In the genomic region with DNA sequence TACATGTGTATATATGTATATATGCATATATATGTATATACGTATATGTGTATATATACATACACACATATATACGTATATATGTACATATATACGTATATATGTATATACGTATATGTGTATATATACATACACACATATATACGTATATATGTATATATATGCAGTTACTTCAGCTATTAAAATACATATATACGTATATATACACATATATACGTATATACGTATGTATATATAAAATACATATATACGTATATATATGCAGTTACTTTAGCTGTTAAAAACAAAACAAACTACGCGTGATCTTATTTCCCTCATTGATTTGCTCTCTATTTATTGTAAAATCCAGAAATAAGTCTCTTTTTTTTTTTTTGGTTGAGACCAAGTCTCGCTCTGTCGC, we compare ENCODE assay signal across 1 cellular context.
TF ChIP-seq lines count a peak whose summit lies in the region.

No MANE protein-coding gene starts in this region.

TF ChIP-seq in K562, 482 proteins besides CTCF, POLR2A, EP300 and RAD21 (continued from another document and continues in another):
- TF ChIP-seq, protein P1, sequence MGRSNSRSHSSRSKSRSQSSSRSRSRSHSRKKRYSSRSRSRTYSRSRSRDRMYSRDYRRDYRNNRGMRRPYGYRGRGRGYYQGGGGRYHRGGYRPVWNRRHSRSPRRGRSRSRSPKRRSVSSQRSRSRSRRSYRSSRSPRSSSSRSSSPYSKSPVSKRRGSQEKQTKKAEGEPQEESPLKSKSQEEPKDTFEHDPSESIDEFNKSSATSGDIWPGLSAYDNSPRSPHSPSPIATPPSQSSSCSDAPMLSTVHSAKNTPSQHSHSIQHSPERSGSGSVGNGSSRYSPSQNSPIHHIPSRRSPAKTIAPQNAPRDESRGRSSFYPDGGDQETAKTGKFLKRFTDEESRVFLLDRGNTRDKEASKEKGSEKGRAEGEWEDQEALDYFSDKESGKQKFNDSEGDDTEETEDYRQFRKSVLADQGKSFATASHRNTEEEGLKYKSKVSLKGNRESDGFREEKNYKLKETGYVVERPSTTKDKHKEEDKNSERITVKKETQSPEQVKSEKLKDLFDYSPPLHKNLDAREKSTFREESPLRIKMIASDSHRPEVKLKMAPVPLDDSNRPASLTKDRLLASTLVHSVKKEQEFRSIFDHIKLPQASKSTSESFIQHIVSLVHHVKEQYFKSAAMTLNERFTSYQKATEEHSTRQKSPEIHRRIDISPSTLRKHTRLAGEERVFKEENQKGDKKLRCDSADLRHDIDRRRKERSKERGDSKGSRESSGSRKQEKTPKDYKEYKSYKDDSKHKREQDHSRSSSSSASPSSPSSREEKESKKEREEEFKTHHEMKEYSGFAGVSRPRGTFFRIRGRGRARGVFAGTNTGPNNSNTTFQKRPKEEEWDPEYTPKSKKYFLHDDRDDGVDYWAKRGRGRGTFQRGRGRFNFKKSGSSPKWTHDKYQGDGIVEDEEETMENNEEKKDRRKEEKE (IDR thresholded peaks at IDR 0.05; ENCODE audit: borderline replicate concordance in 1 of 2, control insufficient read depth in 1 of 2, low read depth in 2 of 2, low read length in 1 of 2): no peak
- TF ChIP-seq FOXM1 (IDR thresholded peaks at IDR 0.05; ENCODE audit: low read depth) (no peak), FOXM1 (CRISPR knock-in tag; IDR thresholded peaks at IDR 0.05; ENCODE audit: low read depth) (no peak), XRCC5 (IDR thresholded peaks at IDR 0.05; ENCODE audit: low read depth, low read length) (no peak), BRD4 (IDR thresholded peaks at IDR 0.05) (no peak), ZNF134 (CRISPR knock-in tag; conservative IDR thresholded peaks at IDR 0.05) (no peak), SREBF2 (CRISPR knock-in tag; IDR thresholded peaks at IDR 0.05) (no peak), BHLHE40 (IDR thresholded peaks at IDR 0.05; ENCODE audit: low read length) (no peak), KLF13 (tag; IDR thresholded peaks at IDR 0.05; ENCODE audit: borderline replicate concordance, low read depth) (no peak), ZNF347 (CRISPR knock-in tag; IDR thresholded peaks at IDR 0.05; ENCODE audit: low read depth) (no peak), ZNF140 (CRISPR knock-in tag; IDR thresholded peaks at IDR 0.05) (peak; percentile 96), SMAD2 (IDR thresholded peaks at IDR 0.05; ENCODE audit: low read depth, low read length) (no peak), CBX1 (IDR thresholded peaks at IDR 0.05; ENCODE audit: low read depth) (no peak), ATF1 (CRISPR knock-in tag; IDR thresholded peaks at IDR 0.05) (no peak), ATF1 (tag; IDR thresholded peaks at IDR 0.05) (no peak), CEBPG (CRISPR knock-in tag; IDR thresholded peaks at IDR 0.05) (no peak), CEBPG (tag; conservative IDR thresholded peaks at IDR 0.05 in 1 of 2, IDR thresholded peaks at IDR 0.05 in 1 of 2) (peak in 1 of 2 experiments; percentile 78; a peak in 1 of 4 replicates), TSC22D4 (tag; IDR thresholded peaks at IDR 0.05) (no peak), PHTF2 (CRISPR knock-in tag; IDR thresholded peaks at IDR 0.05) (peak; percentile 72; the same call in 1 of the 2 replicates), ZNF644 (tag; IDR thresholded peaks at IDR 0.05; ENCODE audit: low read depth) (no peak), ZNF282 (CRISPR knock-in tag; IDR thresholded peaks at IDR 0.05) (no peak)
- TF ChIP-seq, protein P2, sequence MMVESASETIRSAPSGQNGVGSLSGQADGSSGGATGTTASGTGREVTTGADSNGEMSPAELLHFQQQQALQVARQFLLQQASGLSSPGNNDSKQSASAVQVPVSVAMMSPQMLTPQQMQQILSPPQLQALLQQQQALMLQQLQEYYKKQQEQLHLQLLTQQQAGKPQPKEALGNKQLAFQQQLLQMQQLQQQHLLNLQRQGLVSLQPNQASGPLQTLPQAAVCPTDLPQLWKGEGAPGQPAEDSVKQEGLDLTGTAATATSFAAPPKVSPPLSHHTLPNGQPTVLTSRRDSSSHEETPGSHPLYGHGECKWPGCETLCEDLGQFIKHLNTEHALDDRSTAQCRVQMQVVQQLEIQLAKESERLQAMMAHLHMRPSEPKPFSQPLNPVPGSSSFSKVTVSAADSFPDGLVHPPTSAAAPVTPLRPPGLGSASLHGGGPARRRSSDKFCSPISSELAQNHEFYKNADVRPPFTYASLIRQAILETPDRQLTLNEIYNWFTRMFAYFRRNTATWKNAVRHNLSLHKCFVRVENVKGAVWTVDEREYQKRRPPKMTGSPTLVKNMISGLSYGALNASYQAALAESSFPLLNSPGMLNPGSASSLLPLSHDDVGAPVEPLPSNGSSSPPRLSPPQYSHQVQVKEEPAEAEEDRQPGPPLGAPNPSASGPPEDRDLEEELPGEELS (CRISPR knock-in tag; IDR thresholded peaks at IDR 0.05; ENCODE audit: borderline replicate concordance): no peak
- TF ChIP-seq, protein P3, sequence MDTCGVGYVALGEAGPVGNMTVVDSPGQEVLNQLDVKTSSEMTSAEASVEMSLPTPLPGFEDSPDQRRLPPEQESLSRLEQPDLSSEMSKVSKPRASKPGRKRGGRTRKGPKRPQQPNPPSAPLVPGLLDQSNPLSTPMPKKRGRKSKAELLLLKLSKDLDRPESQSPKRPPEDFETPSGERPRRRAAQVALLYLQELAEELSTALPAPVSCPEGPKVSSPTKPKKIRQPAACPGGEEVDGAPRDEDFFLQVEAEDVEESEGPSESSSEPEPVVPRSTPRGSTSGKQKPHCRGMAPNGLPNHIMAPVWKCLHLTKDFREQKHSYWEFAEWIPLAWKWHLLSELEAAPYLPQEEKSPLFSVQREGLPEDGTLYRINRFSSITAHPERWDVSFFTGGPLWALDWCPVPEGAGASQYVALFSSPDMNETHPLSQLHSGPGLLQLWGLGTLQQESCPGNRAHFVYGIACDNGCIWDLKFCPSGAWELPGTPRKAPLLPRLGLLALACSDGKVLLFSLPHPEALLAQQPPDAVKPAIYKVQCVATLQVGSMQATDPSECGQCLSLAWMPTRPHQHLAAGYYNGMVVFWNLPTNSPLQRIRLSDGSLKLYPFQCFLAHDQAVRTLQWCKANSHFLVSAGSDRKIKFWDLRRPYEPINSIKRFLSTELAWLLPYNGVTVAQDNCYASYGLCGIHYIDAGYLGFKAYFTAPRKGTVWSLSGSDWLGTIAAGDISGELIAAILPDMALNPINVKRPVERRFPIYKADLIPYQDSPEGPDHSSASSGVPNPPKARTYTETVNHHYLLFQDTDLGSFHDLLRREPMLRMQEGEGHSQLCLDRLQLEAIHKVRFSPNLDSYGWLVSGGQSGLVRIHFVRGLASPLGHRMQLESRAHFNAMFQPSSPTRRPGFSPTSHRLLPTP (IDR thresholded peaks at IDR 0.05; ENCODE audit: borderline replicate concordance, extremely low read depth, insufficient read length): no peak
- TF ChIP-seq, protein P4, sequence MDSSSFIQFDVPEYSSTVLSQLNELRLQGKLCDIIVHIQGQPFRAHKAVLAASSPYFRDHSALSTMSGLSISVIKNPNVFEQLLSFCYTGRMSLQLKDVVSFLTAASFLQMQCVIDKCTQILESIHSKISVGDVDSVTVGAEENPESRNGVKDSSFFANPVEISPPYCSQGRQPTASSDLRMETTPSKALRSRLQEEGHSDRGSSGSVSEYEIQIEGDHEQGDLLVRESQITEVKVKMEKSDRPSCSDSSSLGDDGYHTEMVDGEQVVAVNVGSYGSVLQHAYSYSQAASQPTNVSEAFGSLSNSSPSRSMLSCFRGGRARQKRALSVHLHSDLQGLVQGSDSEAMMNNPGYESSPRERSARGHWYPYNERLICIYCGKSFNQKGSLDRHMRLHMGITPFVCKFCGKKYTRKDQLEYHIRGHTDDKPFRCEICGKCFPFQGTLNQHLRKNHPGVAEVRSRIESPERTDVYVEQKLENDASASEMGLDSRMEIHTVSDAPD (CRISPR knock-in tag; IDR thresholded peaks at IDR 0.05): no peak
- TF ChIP-seq, protein P5, sequence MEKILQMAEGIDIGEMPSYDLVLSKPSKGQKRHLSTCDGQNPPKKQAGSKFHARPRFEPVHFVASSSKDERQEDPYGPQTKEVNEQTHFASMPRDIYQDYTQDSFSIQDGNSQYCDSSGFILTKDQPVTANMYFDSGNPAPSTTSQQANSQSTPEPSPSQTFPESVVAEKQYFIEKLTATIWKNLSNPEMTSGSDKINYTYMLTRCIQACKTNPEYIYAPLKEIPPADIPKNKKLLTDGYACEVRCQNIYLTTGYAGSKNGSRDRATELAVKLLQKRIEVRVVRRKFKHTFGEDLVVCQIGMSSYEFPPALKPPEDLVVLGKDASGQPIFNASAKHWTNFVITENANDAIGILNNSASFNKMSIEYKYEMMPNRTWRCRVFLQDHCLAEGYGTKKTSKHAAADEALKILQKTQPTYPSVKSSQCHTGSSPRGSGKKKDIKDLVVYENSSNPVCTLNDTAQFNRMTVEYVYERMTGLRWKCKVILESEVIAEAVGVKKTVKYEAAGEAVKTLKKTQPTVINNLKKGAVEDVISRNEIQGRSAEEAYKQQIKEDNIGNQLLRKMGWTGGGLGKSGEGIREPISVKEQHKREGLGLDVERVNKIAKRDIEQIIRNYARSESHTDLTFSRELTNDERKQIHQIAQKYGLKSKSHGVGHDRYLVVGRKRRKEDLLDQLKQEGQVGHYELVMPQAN (IDR thresholded peaks at IDR 0.05; ENCODE audit: borderline replicate concordance): no peak
- TF ChIP-seq, protein P6, sequence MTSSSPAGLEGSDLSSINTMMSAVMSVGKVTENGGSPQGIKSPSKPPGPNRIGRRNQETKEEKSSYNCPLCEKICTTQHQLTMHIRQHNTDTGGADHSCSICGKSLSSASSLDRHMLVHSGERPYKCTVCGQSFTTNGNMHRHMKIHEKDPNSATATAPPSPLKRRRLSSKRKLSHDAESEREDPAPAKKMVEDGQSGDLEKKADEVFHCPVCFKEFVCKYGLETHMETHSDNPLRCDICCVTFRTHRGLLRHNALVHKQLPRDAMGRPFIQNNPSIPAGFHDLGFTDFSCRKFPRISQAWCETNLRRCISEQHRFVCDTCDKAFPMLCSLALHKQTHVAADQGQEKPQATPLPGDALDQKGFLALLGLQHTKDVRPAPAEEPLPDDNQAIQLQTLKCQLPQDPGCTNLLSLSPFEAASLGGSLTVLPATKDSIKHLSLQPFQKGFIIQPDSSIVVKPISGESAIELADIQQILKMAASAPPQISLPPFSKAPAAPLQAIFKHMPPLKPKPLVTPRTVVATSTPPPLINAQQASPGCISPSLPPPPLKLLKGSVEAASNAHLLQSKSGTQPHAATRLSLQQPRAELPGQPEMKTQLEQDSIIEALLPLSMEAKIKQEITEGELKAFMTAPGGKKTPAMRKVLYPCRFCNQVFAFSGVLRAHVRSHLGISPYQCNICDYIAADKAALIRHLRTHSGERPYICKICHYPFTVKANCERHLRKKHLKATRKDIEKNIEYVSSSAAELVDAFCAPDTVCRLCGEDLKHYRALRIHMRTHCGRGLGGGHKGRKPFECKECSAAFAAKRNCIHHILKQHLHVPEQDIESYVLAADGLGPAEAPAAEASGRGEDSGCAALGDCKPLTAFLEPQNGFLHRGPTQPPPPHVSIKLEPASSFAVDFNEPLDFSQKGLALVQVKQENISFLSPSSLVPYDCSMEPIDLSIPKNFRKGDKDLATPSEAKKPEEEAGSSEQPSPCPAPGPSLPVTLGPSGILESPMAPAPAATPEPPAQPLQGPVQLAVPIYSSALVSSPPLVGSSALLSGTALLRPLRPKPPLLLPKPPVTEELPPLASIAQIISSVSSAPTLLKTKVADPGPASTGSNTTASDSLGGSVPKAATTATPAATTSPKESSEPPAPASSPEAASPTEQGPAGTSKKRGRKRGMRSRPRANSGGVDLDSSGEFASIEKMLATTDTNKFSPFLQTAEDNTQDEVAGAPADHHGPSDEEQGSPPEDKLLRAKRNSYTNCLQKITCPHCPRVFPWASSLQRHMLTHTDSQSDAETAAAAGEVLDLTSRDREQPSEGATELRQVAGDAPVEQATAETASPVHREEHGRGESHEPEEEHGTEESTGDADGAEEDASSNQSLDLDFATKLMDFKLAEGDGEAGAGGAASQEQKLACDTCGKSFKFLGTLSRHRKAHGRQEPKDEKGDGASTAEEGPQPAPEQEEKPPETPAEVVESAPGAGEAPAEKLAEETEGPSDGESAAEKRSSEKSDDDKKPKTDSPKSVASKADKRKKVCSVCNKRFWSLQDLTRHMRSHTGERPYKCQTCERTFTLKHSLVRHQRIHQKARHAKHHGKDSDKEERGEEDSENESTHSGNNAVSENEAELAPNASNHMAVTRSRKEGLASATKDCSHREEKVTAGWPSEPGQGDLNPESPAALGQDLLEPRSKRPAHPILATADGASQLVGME (CRISPR knock-in tag; IDR thresholded peaks at IDR 0.05): 0 out of 2 replicates have a peak, but pooled peaks have one; percentile 35
